1 cellular context compared by ENCODE assay signal in the genomic region with DNA sequence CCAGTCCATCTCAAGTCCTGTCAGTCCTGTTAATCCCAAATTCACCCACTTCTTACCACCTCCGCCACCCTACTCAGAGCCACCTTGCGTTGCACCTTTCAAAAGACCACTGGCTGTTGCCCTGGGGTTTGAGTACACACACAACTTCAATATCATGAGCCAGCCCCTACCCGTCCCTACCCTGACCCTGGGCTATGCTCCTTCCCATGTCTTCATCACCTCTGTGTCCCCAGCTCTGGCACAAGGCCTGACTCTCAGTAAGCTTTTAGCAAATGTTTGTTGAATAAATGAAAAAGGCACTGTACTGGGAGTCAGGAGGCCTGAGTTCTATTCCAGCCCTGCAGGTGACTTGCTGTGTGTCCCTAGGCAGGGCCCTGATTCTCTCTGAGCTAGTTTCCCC.
TF ChIP-seq lines count a peak whose summit lies in the region.

No MANE protein-coding gene starts in this region.

TF ChIP-seq in H1, 55 proteins besides CTCF, POLR2A, EP300 and RAD21:
- TF ChIP-seq, protein P1, sequence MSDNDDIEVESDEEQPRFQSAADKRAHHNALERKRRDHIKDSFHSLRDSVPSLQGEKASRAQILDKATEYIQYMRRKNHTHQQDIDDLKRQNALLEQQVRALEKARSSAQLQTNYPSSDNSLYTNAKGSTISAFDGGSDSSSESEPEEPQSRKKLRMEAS (IDR thresholded peaks at IDR 0.05), result no peak
- TF ChIP-seq RFX5 (IDR thresholded peaks at IDR 0.05; ENCODE audit: borderline replicate concordance, low read depth, low read length), result no peak
- no peak for TF ChIP-seq SP1 (IDR thresholded peaks at IDR 0.05; ENCODE audit: low read depth, low read length)
- no peak for TF ChIP-seq JUN (IDR thresholded peaks at IDR 0.05; ENCODE audit: low read depth, low read length)
- no peak for TF ChIP-seq CHD1 (IDR thresholded peaks at IDR 0.05; ENCODE audit: low read depth, low read length)
